Comparison of ENCODE assay signal across 9 cellular contexts in the genomic region with DNA sequence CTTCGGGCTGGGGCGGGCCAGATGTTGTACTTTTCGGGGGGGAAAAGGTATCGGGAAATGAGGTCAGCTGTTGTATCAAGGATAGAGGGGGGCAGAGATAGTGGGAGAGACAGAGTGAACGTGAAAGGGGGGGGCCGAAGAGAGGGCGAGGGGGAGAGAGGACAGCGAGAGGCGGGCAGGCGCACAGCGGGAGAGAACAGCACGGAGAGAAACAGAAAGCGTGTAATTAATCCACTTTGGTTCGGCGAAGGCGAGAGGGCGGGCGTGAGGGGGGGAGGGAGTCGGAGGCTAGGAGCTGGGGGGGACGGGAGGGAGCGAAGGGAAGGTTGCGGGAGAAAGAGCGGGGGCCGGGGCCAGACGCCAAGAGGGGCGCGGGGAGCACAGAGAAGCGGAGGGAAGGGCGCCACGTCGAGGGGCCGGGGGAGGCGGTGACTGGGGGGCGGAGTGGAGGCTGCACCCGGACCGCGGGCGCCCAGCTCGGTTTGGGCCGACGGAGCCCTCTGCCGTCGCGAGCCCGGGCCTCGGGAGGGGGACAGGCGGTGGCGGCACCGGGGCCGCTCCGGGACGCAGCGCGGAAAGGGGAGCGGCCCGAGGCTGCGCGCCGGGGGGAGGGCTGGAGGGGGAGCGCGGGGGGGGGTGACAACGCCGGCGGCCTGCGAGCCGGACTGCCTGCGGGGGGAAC. TPM values are rescaled to one million over a fixed set of nuclear protein-coding genes. Genes with fewer than 3 reads are reported as not detected.
DNase-seq lines count a peak whose midpoint lies in the region; ATAC-seq and TF ChIP-seq lines count a peak whose summit lies in the region.
"Had no signal": no experiment of that assay in that cellular context is flagged by ENCODE, and none has a peak within 500 bp of the region (broad histone marks: within the 10 kb centered on the region; RNA-seq: fewer than 3 reads in every experiment).

No MANE protein-coding gene starts in this region.

- DNase-seq in AG04449 (ENCODE audit: low read depth, low spot score) = no peak
- DNase-seq in NCI-H1105 treated with DMSO at 0.1 percent for 48 hours (lab: John Stamatoyannopoulos, UW) = peak; percentile 38
- DNase-seq in chondrocyte (ENCODE audit: low spot score) = no peak
- DNase-seq in naive thymus-derived CD8-positive, alpha-beta T cell = no peak
- no peak for DNase-seq in MG63
- no peak for DNase-seq in COLO829 (ENCODE audit: low spot score)
- DNase-seq: NCI-H187 had no signal

- no peaks in the 10 kb centered on the region for H3K9me3 ChIP-seq in MG63

- H3K27me3 ChIP-seq in MG63 = peaks cover 53% of the 10 kb centered on the region

- peaks cover 47% of the 10 kb centered on the region for H3K27me3 Mint-ChIP-seq in chondrocyte (ENCODE audit: low read depth)
- H3K27me3 Mint-ChIP-seq in naive thymus-derived CD8-positive, alpha-beta T cell = peaks cover 24 to 78% (median 46%) of the 10 kb centered on the region in 5 donors

- H3K4me3 ChIP-seq in AG04449 (ENCODE audit: low read depth, low read length) (peak overlapping the region; percentile 12; the same call in 1 of the 2 replicates), MG63 (no peak overlapping the region)

- CTCF ChIA-PET in AG04449 (lab: Yijun Ruan, JAX) = interaction anchor here (1.0 to 9.2 kb wide), 2 partner anchors 11 to 101 kb away, joined by 3 to 70 read pairs; no protein-coding TSS in a partner anchor

- H3K9me3 Mint-ChIP-seq in chondrocyte (ENCODE audit: low read depth) = no peaks in the 10 kb centered on the region
- no peaks in the 10 kb centered on the region for H3K9me3 Mint-ChIP-seq in naive thymus-derived CD8-positive, alpha-beta T cell

- H3K27ac Mint-ChIP-seq in chondrocyte (ENCODE audit: unreplicated experiment) = no peak overlapping the region
- peak overlapping the region in 1 of 10 donors; percentile 48 for H3K27ac Mint-ChIP-seq in naive thymus-derived CD8-positive, alpha-beta T cell

- TF ChIP-seq CTCF in AG04449 (IDR thresholded peaks at IDR 0.05; ENCODE audit: insufficient read depth, low read length, missing control alignments) = no peak
- no peak for TF ChIP-seq CTCF in chondrocyte (IDR thresholded peaks at IDR 0.05)

- peak; percentile 28 to 44 for ATAC-seq in naive thymus-derived CD8-positive, alpha-beta T cell
- ATAC-seq in HG02981 (IDR thresholded peaks at IDR 0.05; ENCODE audit: unreplicated experiment) = no peak
- no peak for ATAC-seq in HG03175 (IDR thresholded peaks at IDR 0.05; ENCODE audit: unreplicated experiment)

- H3K36me3 ChIP-seq in MG63 = no peaks in the 10 kb centered on the region

- no peaks in the 10 kb centered on the region for H3K36me3 Mint-ChIP-seq in chondrocyte (ENCODE audit: low read depth)
- peaks cover 0 to 6% (median 0%) of the 10 kb centered on the region in 3 donors for H3K36me3 Mint-ChIP-seq in naive thymus-derived CD8-positive, alpha-beta T cell

- peaks cover 19% of the 10 kb centered on the region for H3K4me1 Mint-ChIP-seq in chondrocyte (ENCODE audit: low read depth)
- H3K4me1 Mint-ChIP-seq in naive thymus-derived CD8-positive, alpha-beta T cell = peaks cover 8 to 20% (median 16%) of the 10 kb centered on the region in 4 donors

- peak overlapping the region; percentile 67 for H3K4me3 Mint-ChIP-seq in chondrocyte (ENCODE audit: unreplicated experiment)
- peak overlapping the region; percentile 76 to 92 (median 84) for H3K4me3 Mint-ChIP-seq in naive thymus-derived CD8-positive, alpha-beta T cell

- POLR2A ChIA-PET in AG04449 (lab: Yijun Ruan, JAX) = no interaction called here
- POLR2A ChIA-PET in naive thymus-derived CD8-positive, alpha-beta T cell (lab: Charles Lee) = interaction anchor here (0.6 kb wide), 2 partner anchors 25 to 1012 kb away, joined by 3 to 4 read pairs; no protein-coding TSS in a partner anchor

RNA-seq across cellular contexts. Expression of gene IGF2, which starts 0.6 kb away (rescaled TPM):
- 107 to 716 TPM (median 110 TPM) in 3 replicates for total RNA-seq in chondrocyte
- total RNA-seq in naive thymus-derived CD8-positive, alpha-beta T cell = not detected
- polyA plus RNA-seq in naive thymus-derived CD8-positive, alpha-beta T cell = not detected
- total RNA-seq in MG63 (2014; rRNA removed; shearing (Covaris generic); ENCODE audit: low replicate concordance) = not detected in 2 replicates

RNA-seq across cellular contexts. Expression of gene INS, which starts 22.4 kb away (rescaled TPM):
- total RNA-seq in chondrocyte = not detected in 3 replicates
- not detected for total RNA-seq in naive thymus-derived CD8-positive, alpha-beta T cell
- polyA plus RNA-seq in naive thymus-derived CD8-positive, alpha-beta T cell = not detected
- not detected in 2 replicates for total RNA-seq in MG63 (2014; rRNA removed; shearing (Covaris generic); ENCODE audit: low replicate concordance)

RNA-seq across cellular contexts. Expression of gene TH, which starts 33.0 kb away (rescaled TPM):
- total RNA-seq in chondrocyte = not detected in 3 replicates
- total RNA-seq in naive thymus-derived CD8-positive, alpha-beta T cell = not detected
- polyA plus RNA-seq in naive thymus-derived CD8-positive, alpha-beta T cell = not detected
- total RNA-seq in MG63 (2014; rRNA removed; shearing (Covaris generic); ENCODE audit: low replicate concordance) = not detected in 2 replicates

Comparison
In these comparisons a context has a peak if more than half of its experiments do, and no peak if none do; other contexts are left out.
1. ATAC-seq: peak in naive thymus-derived CD8-positive, alpha-beta T cell (2 of 2); none in HG02981 (single experiment) and HG03175 (single experiment).
2. RNA of gene IGF2, which starts 0.6 kb away (total RNA-seq): 107 to 716 TPM in chondrocyte; not detected in naive thymus-derived CD8-positive, alpha-beta T cell and not detected in MG63; every median in the first group is over 100 times any median in the second.